1 cellular context compared by ENCODE assay signal in genomic region chr19:34173145-34173956, GRCh38.
TF ChIP-seq lines count a peak whose summit lies in the region.

No MANE protein-coding gene starts in this region.

TF ChIP-seq in A549, 52 proteins besides CTCF, POLR2A, EP300 and RAD21 (continued from another document):
- TF ChIP-seq EHMT2 (IDR thresholded peaks at IDR 0.05; ENCODE audit: low read depth): no peak
- TF ChIP-seq RFX5 (IDR thresholded peaks at IDR 0.05): no peak
- TF ChIP-seq ZSCAN20 (CRISPR knock-in tag; IDR thresholded peaks at IDR 0.05): no peak
- no peak for TF ChIP-seq ATOH8 (CRISPR knock-in tag; IDR thresholded peaks at IDR 0.05; ENCODE audit: low read depth)
- no peak for TF ChIP-seq NPAS2 (CRISPR knock-in tag; IDR thresholded peaks at IDR 0.05; ENCODE audit: borderline replicate concordance)
- no peak for TF ChIP-seq SREBF2 (IDR thresholded peaks at IDR 0.05)
- no peak for TF ChIP-seq ELK1 (IDR thresholded peaks at IDR 0.05; ENCODE audit: low read depth, low read length)
- no peak for TF ChIP-seq FOSB (CRISPR knock-in tag; IDR thresholded peaks at IDR 0.05)
- TF ChIP-seq HOXA7 (CRISPR knock-in tag; IDR thresholded peaks at IDR 0.05): no peak
- no peak for TF ChIP-seq MAFK (IDR thresholded peaks at IDR 0.05; ENCODE audit: partially characterized antibody)
- TF ChIP-seq ZC3H11A (IDR thresholded peaks at IDR 0.05): peak; percentile 2; the same call in 1 of the 2 replicates
- no peak for TF ChIP-seq MAZ (IDR thresholded peaks at IDR 0.05; ENCODE audit: borderline replicate concordance, low read depth, low read length)
- peak; percentile 81 for TF ChIP-seq MAX (IDR thresholded peaks at IDR 0.05)
- no peak for TF ChIP-seq FOXS1 (CRISPR knock-in tag; IDR thresholded peaks at IDR 0.05)
- TF ChIP-seq RARB (CRISPR knock-in tag; IDR thresholded peaks at IDR 0.05): no peak
- TF ChIP-seq CEBPB (IDR thresholded peaks at IDR 0.05): peak; percentile 69 to 93; a peak in 3 of 4 replicates
- no peak for TF ChIP-seq USF2 (IDR thresholded peaks at IDR 0.05)
- TF ChIP-seq CBX2 (IDR thresholded peaks at IDR 0.05; ENCODE audit: borderline replicate concordance, low read depth): no peak
- peak; percentile 64; the same call in 1 of the 2 replicates for TF ChIP-seq E2F6 (IDR thresholded peaks at IDR 0.05; ENCODE audit: borderline replicate concordance, low read depth)
